ENCODE assay signal across 1 cellular context in the genomic region with DNA sequence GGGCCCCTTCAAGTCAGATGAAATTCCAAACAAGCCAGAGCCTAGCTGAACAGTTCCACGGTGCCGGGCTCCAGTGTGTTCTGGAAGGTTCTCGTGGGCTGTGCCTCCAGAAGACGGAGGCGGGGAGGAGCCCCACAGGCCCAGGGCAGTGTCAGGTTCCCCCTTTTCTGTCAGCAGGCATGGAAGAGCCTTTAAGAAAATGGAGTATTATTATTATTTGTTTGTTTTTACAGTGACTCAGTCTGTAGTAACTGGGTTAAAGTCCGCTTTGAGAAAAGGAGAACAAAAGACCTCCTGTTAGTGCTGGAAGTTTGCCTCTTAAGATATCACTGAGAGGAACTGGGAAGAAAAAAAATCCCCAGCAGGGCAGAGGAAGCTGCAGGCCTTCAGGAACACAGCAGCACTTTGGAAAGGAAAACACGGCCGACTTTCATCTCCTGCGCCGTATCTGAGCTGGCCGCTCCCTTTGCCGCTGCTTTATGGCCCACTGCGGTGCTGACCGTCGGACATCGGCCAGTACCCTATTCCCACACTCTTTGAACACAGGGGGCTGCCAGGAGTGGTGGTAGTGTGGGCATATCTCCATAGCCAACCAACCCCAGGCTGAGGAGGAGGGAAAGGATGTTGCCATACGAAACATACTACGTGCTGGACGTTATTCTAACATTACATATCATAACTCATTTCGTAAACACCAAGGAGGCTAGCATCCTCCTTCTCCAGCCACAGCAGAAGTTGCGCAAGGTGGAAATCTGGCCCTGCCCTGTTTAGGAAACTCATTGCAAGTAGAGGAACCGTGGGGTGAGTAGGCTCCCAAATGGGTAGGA.
TF ChIP-seq lines count a peak whose summit lies in the region.

No MANE protein-coding gene starts in this region.

TF ChIP-seq in HepG2, 621 proteins besides CTCF, POLR2A, EP300 and RAD21 (continued from another document and continues in another):
- peak; percentile 33; the same call in 1 of the 2 replicates for TF ChIP-seq ZNF605 (CRISPR knock-in tag; IDR thresholded peaks at IDR 0.05)
- TF ChIP-seq RBFOX2 (IDR thresholded peaks at IDR 0.05; ENCODE audit: low read depth, low read length), result 0 out of 2 replicates have a peak, but pooled peaks have one; percentile 15
- no peak for TF ChIP-seq RORA (CRISPR knock-in tag; IDR thresholded peaks at IDR 0.05)
- TF ChIP-seq, protein P1, sequence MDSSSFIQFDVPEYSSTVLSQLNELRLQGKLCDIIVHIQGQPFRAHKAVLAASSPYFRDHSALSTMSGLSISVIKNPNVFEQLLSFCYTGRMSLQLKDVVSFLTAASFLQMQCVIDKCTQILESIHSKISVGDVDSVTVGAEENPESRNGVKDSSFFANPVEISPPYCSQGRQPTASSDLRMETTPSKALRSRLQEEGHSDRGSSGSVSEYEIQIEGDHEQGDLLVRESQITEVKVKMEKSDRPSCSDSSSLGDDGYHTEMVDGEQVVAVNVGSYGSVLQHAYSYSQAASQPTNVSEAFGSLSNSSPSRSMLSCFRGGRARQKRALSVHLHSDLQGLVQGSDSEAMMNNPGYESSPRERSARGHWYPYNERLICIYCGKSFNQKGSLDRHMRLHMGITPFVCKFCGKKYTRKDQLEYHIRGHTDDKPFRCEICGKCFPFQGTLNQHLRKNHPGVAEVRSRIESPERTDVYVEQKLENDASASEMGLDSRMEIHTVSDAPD (CRISPR knock-in tag; IDR thresholded peaks at IDR 0.05), result no peak
- TF ChIP-seq TRIM24 (CRISPR knock-in tag; IDR thresholded peaks at IDR 0.05), result no peak
- no peak for TF ChIP-seq ZNF75D (CRISPR knock-in tag; IDR thresholded peaks at IDR 0.05; ENCODE audit: borderline replicate concordance)
- no peak for TF ChIP-seq ZBTB20 (CRISPR knock-in tag; IDR thresholded peaks at IDR 0.05; ENCODE audit: borderline replicate concordance, low read depth)
- TF ChIP-seq CAMTA2 (CRISPR knock-in tag; IDR thresholded peaks at IDR 0.05; ENCODE audit: borderline replicate concordance), result peak; percentile 30; the same call in 1 of the 2 replicates
- TF ChIP-seq ZNF3 (CRISPR knock-in tag; IDR thresholded peaks at IDR 0.05), result no peak
- TF ChIP-seq MIER3 (CRISPR knock-in tag; IDR thresholded peaks at IDR 0.05; ENCODE audit: borderline replicate concordance), result peak; percentile 60
- TF ChIP-seq, protein P2, sequence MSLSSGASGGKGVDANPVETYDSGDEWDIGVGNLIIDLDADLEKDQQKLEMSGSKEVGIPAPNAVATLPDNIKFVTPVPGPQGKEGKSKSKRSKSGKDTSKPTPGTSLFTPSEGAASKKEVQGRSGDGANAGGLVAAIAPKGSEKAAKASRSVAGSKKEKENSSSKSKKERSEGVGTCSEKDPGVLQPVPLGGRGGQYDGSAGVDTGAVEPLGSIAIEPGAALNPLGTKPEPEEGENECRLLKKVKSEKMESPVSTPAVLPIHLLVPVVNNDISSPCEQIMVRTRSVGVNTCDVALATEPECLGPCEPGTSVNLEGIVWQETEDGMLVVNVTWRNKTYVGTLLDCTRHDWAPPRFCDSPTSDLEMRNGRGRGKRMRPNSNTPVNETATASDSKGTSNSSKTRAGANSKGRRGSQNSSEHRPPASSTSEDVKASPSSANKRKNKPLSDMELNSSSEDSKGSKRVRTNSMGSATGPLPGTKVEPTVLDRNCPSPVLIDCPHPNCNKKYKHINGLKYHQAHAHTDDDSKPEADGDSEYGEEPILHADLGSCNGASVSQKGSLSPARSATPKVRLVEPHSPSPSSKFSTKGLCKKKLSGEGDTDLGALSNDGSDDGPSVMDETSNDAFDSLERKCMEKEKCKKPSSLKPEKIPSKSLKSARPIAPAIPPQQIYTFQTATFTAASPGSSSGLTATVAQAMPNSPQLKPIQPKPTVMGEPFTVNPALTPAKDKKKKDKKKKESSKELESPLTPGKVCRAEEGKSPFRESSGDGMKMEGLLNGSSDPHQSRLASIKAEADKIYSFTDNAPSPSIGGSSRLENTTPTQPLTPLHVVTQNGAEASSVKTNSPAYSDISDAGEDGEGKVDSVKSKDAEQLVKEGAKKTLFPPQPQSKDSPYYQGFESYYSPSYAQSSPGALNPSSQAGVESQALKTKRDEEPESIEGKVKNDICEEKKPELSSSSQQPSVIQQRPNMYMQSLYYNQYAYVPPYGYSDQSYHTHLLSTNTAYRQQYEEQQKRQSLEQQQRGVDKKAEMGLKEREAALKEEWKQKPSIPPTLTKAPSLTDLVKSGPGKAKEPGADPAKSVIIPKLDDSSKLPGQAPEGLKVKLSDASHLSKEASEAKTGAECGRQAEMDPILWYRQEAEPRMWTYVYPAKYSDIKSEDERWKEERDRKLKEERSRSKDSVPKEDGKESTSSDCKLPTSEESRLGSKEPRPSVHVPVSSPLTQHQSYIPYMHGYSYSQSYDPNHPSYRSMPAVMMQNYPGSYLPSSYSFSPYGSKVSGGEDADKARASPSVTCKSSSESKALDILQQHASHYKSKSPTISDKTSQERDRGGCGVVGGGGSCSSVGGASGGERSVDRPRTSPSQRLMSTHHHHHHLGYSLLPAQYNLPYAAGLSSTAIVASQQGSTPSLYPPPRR (CRISPR knock-in tag; IDR thresholded peaks at IDR 0.05; ENCODE audit: borderline replicate concordance), result 0 out of 2 replicates have a peak, but pooled peaks have one; percentile 23
- TF ChIP-seq YEATS2 (CRISPR knock-in tag; IDR thresholded peaks at IDR 0.05; ENCODE audit: borderline replicate concordance), result 0 out of 2 replicates have a peak, but pooled peaks have one; percentile 19
- TF ChIP-seq, protein P3, sequence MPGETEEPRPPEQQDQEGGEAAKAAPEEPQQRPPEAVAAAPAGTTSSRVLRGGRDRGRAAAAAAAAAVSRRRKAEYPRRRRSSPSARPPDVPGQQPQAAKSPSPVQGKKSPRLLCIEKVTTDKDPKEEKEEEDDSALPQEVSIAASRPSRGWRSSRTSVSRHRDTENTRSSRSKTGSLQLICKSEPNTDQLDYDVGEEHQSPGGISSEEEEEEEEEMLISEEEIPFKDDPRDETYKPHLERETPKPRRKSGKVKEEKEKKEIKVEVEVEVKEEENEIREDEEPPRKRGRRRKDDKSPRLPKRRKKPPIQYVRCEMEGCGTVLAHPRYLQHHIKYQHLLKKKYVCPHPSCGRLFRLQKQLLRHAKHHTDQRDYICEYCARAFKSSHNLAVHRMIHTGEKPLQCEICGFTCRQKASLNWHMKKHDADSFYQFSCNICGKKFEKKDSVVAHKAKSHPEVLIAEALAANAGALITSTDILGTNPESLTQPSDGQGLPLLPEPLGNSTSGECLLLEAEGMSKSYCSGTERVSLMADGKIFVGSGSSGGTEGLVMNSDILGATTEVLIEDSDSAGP (CRISPR knock-in tag; IDR thresholded peaks at IDR 0.05; ENCODE audit: borderline replicate concordance), result no peak; the same call in 1 of the 2 replicates
- TF ChIP-seq, protein P4, sequence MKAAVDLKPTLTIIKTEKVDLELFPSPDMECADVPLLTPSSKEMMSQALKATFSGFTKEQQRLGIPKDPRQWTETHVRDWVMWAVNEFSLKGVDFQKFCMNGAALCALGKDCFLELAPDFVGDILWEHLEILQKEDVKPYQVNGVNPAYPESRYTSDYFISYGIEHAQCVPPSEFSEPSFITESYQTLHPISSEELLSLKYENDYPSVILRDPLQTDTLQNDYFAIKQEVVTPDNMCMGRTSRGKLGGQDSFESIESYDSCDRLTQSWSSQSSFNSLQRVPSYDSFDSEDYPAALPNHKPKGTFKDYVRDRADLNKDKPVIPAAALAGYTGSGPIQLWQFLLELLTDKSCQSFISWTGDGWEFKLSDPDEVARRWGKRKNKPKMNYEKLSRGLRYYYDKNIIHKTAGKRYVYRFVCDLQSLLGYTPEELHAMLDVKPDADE (CRISPR knock-in tag; IDR thresholded peaks at IDR 0.05), result no peak
- TF ChIP-seq, protein P5, sequence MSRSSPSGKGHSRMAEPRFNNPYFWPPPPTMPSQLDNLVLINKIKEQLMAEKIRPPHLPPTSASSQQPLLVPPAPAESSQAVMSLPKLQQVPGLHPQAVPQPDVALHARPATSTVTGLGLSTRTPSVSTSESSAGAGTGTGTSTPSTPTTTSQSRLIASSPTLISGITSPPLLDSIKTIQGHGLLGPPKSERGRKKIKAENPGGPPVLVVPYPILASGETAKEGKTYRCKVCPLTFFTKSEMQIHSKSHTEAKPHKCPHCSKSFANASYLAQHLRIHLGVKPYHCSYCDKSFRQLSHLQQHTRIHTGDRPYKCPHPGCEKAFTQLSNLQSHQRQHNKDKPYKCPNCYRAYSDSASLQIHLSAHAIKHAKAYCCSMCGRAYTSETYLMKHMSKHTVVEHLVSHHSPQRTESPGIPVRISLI (CRISPR knock-in tag; IDR thresholded peaks at IDR 0.05; ENCODE audit: borderline replicate concordance), result peak; percentile 93
- TF ChIP-seq, protein P6, sequence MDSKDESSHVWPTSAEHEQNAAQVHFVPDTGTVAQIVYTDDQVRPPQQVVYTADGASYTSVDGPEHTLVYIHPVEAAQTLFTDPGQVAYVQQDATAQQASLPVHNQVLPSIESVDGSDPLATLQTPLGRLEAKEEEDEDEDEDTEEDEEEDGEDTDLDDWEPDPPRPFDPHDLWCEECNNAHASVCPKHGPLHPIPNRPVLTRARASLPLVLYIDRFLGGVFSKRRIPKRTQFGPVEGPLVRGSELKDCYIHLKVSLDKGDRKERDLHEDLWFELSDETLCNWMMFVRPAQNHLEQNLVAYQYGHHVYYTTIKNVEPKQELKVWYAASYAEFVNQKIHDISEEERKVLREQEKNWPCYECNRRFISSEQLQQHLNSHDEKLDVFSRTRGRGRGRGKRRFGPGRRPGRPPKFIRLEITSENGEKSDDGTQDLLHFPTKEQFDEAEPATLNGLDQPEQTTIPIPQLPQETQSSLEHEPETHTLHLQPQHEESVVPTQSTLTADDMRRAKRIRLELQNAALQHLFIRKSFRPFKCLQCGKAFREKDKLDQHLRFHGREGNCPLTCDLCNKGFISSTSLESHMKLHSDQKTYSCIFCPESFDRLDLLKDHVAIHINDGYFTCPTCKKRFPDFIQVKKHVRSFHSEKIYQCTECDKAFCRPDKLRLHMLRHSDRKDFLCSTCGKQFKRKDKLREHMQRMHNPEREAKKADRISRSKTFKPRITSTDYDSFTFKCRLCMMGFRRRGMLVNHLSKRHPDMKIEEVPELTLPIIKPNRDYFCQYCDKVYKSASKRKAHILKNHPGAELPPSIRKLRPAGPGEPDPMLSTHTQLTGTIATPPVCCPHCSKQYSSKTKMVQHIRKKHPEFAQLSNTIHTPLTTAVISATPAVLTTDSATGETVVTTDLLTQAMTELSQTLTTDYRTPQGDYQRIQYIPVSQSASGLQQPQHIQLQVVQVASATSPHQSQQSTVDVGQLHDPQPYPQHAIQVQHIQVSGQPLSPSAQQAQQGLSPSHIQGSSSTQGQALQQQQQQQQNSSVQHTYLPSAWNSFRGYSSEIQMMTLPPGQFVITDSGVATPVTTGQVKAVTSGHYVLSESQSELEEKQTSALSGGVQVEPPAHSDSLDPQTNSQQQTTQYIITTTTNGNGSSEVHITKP (CRISPR knock-in tag; IDR thresholded peaks at IDR 0.05; ENCODE audit: low read depth), result peak; percentile 92
- TF ChIP-seq ZFP82 (CRISPR knock-in tag; IDR thresholded peaks at IDR 0.05; ENCODE audit: borderline replicate concordance), result no peak
- TF ChIP-seq, protein P7, sequence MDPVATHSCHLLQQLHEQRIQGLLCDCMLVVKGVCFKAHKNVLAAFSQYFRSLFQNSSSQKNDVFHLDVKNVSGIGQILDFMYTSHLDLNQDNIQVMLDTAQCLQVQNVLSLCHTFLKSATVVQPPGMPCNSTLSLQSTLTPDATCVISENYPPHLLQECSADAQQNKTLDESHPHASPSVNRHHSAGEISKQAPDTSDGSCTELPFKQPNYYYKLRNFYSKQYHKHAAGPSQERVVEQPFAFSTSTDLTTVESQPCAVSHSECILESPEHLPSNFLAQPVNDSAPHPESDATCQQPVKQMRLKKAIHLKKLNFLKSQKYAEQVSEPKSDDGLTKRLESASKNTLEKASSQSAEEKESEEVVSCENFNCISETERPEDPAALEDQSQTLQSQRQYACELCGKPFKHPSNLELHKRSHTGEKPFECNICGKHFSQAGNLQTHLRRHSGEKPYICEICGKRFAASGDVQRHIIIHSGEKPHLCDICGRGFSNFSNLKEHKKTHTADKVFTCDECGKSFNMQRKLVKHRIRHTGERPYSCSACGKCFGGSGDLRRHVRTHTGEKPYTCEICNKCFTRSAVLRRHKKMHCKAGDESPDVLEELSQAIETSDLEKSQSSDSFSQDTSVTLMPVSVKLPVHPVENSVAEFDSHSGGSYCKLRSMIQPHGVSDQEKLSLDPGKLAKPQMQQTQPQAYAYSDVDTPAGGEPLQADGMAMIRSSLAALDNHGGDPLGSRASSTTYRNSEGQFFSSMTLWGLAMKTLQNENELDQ (CRISPR knock-in tag; IDR thresholded peaks at IDR 0.05; ENCODE audit: borderline replicate concordance), result no peak
- TF ChIP-seq, protein P8, sequence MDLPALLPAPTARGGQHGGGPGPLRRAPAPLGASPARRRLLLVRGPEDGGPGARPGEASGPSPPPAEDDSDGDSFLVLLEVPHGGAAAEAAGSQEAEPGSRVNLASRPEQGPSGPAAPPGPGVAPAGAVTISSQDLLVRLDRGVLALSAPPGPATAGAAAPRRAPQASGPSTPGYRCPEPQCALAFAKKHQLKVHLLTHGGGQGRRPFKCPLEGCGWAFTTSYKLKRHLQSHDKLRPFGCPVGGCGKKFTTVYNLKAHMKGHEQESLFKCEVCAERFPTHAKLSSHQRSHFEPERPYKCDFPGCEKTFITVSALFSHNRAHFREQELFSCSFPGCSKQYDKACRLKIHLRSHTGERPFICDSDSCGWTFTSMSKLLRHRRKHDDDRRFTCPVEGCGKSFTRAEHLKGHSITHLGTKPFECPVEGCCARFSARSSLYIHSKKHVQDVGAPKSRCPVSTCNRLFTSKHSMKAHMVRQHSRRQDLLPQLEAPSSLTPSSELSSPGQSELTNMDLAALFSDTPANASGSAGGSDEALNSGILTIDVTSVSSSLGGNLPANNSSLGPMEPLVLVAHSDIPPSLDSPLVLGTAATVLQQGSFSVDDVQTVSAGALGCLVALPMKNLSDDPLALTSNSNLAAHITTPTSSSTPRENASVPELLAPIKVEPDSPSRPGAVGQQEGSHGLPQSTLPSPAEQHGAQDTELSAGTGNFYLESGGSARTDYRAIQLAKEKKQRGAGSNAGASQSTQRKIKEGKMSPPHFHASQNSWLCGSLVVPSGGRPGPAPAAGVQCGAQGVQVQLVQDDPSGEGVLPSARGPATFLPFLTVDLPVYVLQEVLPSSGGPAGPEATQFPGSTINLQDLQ (CRISPR knock-in tag; IDR thresholded peaks at IDR 0.05), result no peak
- no peak for TF ChIP-seq ZNF234 (CRISPR knock-in tag; conservative IDR thresholded peaks at IDR 0.05)
- TF ChIP-seq ZNF747 (CRISPR knock-in tag; IDR thresholded peaks at IDR 0.05; ENCODE audit: borderline replicate concordance), result no peak
- no peak for TF ChIP-seq ATAD3A (CRISPR knock-in tag; IDR thresholded peaks at IDR 0.05)
- TF ChIP-seq ZNF331 (CRISPR knock-in tag; IDR thresholded peaks at IDR 0.05), result peak; percentile 40; the same call in 1 of the 2 replicates
- no peak for TF ChIP-seq FIP1L1 (IDR thresholded peaks at IDR 0.05; ENCODE audit: borderline replicate concordance, insufficient read depth, low read depth, low read length)
- TF ChIP-seq ZNF230 (CRISPR knock-in tag; IDR thresholded peaks at IDR 0.05), result peak; percentile 43; the same call in 1 of the 2 replicates
- no peak for TF ChIP-seq ONECUT2 (CRISPR knock-in tag; IDR thresholded peaks at IDR 0.05)
- TF ChIP-seq ZFP1 (CRISPR knock-in tag; IDR thresholded peaks at IDR 0.05), result no peak
- TF ChIP-seq, protein P9, sequence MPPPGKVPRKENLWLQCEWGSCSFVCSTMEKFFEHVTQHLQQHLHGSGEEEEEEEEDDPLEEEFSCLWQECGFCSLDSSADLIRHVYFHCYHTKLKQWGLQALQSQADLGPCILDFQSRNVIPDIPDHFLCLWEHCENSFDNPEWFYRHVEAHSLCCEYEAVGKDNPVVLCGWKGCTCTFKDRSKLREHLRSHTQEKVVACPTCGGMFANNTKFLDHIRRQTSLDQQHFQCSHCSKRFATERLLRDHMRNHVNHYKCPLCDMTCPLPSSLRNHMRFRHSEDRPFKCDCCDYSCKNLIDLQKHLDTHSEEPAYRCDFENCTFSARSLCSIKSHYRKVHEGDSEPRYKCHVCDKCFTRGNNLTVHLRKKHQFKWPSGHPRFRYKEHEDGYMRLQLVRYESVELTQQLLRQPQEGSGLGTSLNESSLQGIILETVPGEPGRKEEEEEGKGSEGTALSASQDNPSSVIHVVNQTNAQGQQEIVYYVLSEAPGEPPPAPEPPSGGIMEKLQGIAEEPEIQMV (CRISPR knock-in tag; IDR thresholded peaks at IDR 0.05; ENCODE audit: low read depth), result no peak
- peak; percentile 43; the same call in 1 of the 2 replicates for TF ChIP-seq ZNF350 (CRISPR knock-in tag; IDR thresholded peaks at IDR 0.05; ENCODE audit: borderline replicate concordance, low read depth)
- no peak for TF ChIP-seq NFE2 (CRISPR knock-in tag; IDR thresholded peaks at IDR 0.05)
